In genomic region chr4:84582302-84582987, GRCh38 we compare ENCODE assay signal across 8 cellular contexts. TPM values are rescaled to one million over a fixed set of nuclear protein-coding genes. Genes with fewer than 3 reads are reported as not detected.
DNase-seq lines count a peak whose midpoint lies in the region; ATAC-seq and TF ChIP-seq lines count a peak whose summit lies in the region.

No MANE protein-coding gene starts in this region.

- 3% methylated on average over 43 of the region's 56 CpGs for WGBS in prostate gland

- intact Hi-C loops in prostate gland (cut with DNase I): no loop called here

- peak; percentile 95 for DNase-seq in G401 (ENCODE audit: low spot score)
- DNase-seq in NCI-H128 (lab: John Stamatoyannopoulos, UW; ENCODE audit: unreplicated experiment): peak; percentile 71
- DNase-seq in T-helper 17 cell: peak; percentile 87 to 94 (median 91)
- DNase-seq in amniotic stem cell (lab: John Stamatoyannopoulos, UW): peak; percentile 9
- DNase-seq in right atrium auricular region (ENCODE audit: low spot score): peak; percentile 71
- peak; percentile 95 for DNase-seq in prostate gland (ENCODE audit: low spot score)
- peak; percentile 93 for DNase-seq in ureter (ENCODE audit: low spot score)

- peak overlapping the region; percentile 76 for H3K27ac Mint-ChIP-seq in T-helper 17 cell

- H3K9me3 ChIP-seq in T-helper 17 cell (ENCODE audit: control insufficient read depth, low read length, poor library complexity, severe bottlenecking) (no peaks in the 10 kb centered on the region), right atrium auricular region (no peaks in the 10 kb centered on the region), prostate gland (no peaks in the 10 kb centered on the region)

- in situ Hi-C loops in G401 (cut with HindIII; ENCODE audit: low sequenced_read_pairs): no loop called here

- H3K4me3 Mint-ChIP-seq in T-helper 17 cell: peak overlapping the region; percentile 92

- peak; percentile 51 for TF ChIP-seq POLR2A in prostate gland (IDR thresholded peaks at IDR 0.05)

- H3K27me3 ChIP-seq in right atrium auricular region (no peaks in the 10 kb centered on the region), prostate gland (replicated peaks; ENCODE audit: insufficient read depth) (no peaks in the 10 kb centered on the region)

- H3K27ac ChIP-seq in right atrium auricular region: peak overlapping the region; percentile 65
- peak overlapping the region; percentile 95 to 97 for H3K27ac ChIP-seq in prostate gland

- H3K27me3 Mint-ChIP-seq in T-helper 17 cell: peaks cover 40% of the 10 kb centered on the region

- peaks cover 19% of the 10 kb centered on the region for H3K4me1 Mint-ChIP-seq in T-helper 17 cell

- TF ChIP-seq CTCF in right atrium auricular region (IDR thresholded peaks at IDR 0.05) (no peak), prostate gland (IDR thresholded peaks at IDR 0.05) (no peak)

- ATAC-seq in HG02610 (IDR thresholded peaks at IDR 0.05; ENCODE audit: unreplicated experiment): peak; percentile 81
- peak; percentile 88 for ATAC-seq in T-helper 17 cell

- H3K4me1 ChIP-seq in right atrium auricular region (peaks cover 0 to 19% of the 10 kb centered on the region in 2 donors), prostate gland (replicated peaks) (no peaks in the 10 kb centered on the region)

- peaks cover 3% of the 10 kb centered on the region for H3K36me3 Mint-ChIP-seq in T-helper 17 cell (ENCODE audit: low read depth)

- H3K36me3 ChIP-seq in right atrium auricular region: no peaks in the 10 kb centered on the region
- H3K36me3 ChIP-seq in prostate gland: no peaks in the 10 kb centered on the region

- H3K4me3 ChIP-seq in right atrium auricular region: peak overlapping the region; percentile 52 to 76
- peak overlapping the region; percentile 84 to 87 for H3K4me3 ChIP-seq in prostate gland

RNA-seq across cellular contexts. Expression of gene CDS1, which starts 0.5 kb away (rescaled TPM):
- not detected in 2 replicates for total RNA-seq in G401 (2014; rRNA removed; shearing (Covaris generic))
- total RNA-seq in T-helper 17 cell: under 1 TPM; 0.47 to 0.76 TPM
- under 1 TPM; 0.30 to 0.98 TPM for total RNA-seq in right atrium auricular region
- 10 to 100 TPM; 13.9 to 19.9 TPM for total RNA-seq in prostate gland
- 17.9 TPM for total RNA-seq in ureter

Comparison
In these comparisons a context has a peak if more than half of its experiments do, and no peak if none do; other contexts are left out.
1. Peak in every context shown above with its lines: DNase-seq, ATAC-seq, H3K4me3 ChIP-seq and H3K27ac ChIP-seq.
2. DNase-seq: peak in every context shown above with its lines; median percentile 95 in G401; 95 in prostate gland; 93 in ureter; 91 in T-helper 17 cell; 71 in NCI-H128; 71 in right atrium auricular region; 9 in amniotic stem cell.